ENCODE assay signal across 8 cellular contexts in genomic region chr12:1594295-1595025, GRCh38. TPM values are rescaled to one million over a fixed set of nuclear protein-coding genes. Genes with fewer than 3 reads are reported as not detected.
DNase-seq lines count a peak whose midpoint lies in the region; ATAC-seq and TF ChIP-seq lines count a peak whose summit lies in the region.

FBXL14 (minus strand) TSS chr12:1594581; CDS start chr12:1594066, 515 bp downstream.

- H3K36me3 ChIP-seq in colonic mucosa: no peaks in the 10 kb centered on the region

- peak within 1 kb of the TSS; percentile 99 for H3K4me3 Mint-ChIP-seq in activated CD4-positive, alpha-beta T cell treated with anti-CD3 and anti-CD28 coated beads, Interleukin-2, amount 10 ng/mL, durations not matched to agents 24 days and 14 days

- peak within 1 kb of the TSS; percentile 89 to 92 for H3K9ac ChIP-seq in colonic mucosa (ENCODE audit: low read depth in 2 of 2, low read length in 2 of 2)

- no peaks in the 10 kb centered on the region for H3K9me3 ChIP-seq in colonic mucosa

- DNase-seq in AG09309 (ENCODE audit: low read depth) (no peak), NCI-H510A treated with DMSO at 0.1 percent for 48 hours (lab: John Stamatoyannopoulos, UW) (peak; percentile 80), colonic mucosa (peak; percentile 92), left lobe of liver (ENCODE audit: low spot score) (peak; percentile 92)
- peak; percentile 97 for DNase-seq in activated CD4-positive, alpha-beta T cell treated with anti-CD3 and anti-CD28 coated beads, Interleukin-2, amount 10 ng/mL, durations not matched to agents 24 days and 14 days
- peak; percentile 89 to 91 for DNase-seq in stimulated activated CD4-positive, alpha-beta T cell treated with anti-CD3 and anti-CD28 coated beads, Interleukin-2, amount 100 ng/mL, for 24 hours

- no peak for TF ChIP-seq CTCF in AG09309 (IDR thresholded peaks at IDR 0.05; ENCODE audit: control insufficient read depth, insufficient read depth, low read depth, low read length, missing control alignments)
- TF ChIP-seq CTCF in colonic mucosa (IDR thresholded peaks at IDR 0.05): no peak

- peaks cover 21% of the 10 kb centered on the region for H3K36me3 Mint-ChIP-seq in activated CD4-positive, alpha-beta T cell treated with anti-CD3 and anti-CD28 coated beads, Interleukin-2, amount 10 ng/mL, durations not matched to agents 24 days and 14 days (ENCODE audit: low read depth)

- peak; percentile 51 for ATAC-seq in GM19043 (IDR thresholded peaks at IDR 0.05; ENCODE audit: low read depth, unreplicated experiment)
- peak; percentile 59 for ATAC-seq in HG03342 (IDR thresholded peaks at IDR 0.05; ENCODE audit: unreplicated experiment)
- peak; percentile 80 for ATAC-seq in left lobe of liver

- intact Hi-C loops in activated CD4-positive, alpha-beta T cell treated with anti-CD3 and anti-CD28 coated beads, Interleukin-2, amount 10 ng/mL, durations not matched to agents 24 days and 14 days (cut with micrococcal nuclease): loop anchor here (2.0 to 10.0 kb wide), 5 partner anchors 96 to 967 kb away; partner anchors contain the start of genes ADIPOR2 and ERC1
- intact Hi-C loops in colonic mucosa (cut with DNase I): no loop called here

- no peaks in the 10 kb centered on the region for H3K27me3 Mint-ChIP-seq in activated CD4-positive, alpha-beta T cell treated with anti-CD3 and anti-CD28 coated beads, Interleukin-2, amount 10 ng/mL, durations not matched to agents 24 days and 14 days

- H3K27ac ChIP-seq in colonic mucosa: peak within 1 kb of the TSS; percentile 94

- H3K27me3 ChIP-seq in colonic mucosa: no peaks in the 10 kb centered on the region

- peaks cover 40% of the 10 kb centered on the region for H3K4me1 Mint-ChIP-seq in activated CD4-positive, alpha-beta T cell treated with anti-CD3 and anti-CD28 coated beads, Interleukin-2, amount 10 ng/mL, durations not matched to agents 24 days and 14 days

- H3K4me3 ChIP-seq in AG09309 (ENCODE audit: control insufficient read depth, low read depth, low read length): peak within 1 kb of the TSS; percentile 72
- H3K4me3 ChIP-seq in colonic mucosa: peak within 1 kb of the TSS; percentile 57

- H3K27ac Mint-ChIP-seq in activated CD4-positive, alpha-beta T cell treated with anti-CD3 and anti-CD28 coated beads, Interleukin-2, amount 10 ng/mL, durations not matched to agents 24 days and 14 days: peak within 1 kb of the TSS; percentile 96

- H3K4me1 ChIP-seq in colonic mucosa: peaks cover 3% of the 10 kb centered on the region

- H3K9me3 Mint-ChIP-seq in activated CD4-positive, alpha-beta T cell treated with anti-CD3 and anti-CD28 coated beads, Interleukin-2, amount 10 ng/mL, durations not matched to agents 24 days and 14 days: peaks cover 4% of the 10 kb centered on the region

RNA-seq across cellular contexts. Expression of gene FBXL14, which starts in this region (rescaled TPM):
- 17.4 and 18.8 TPM in 2 replicates for total RNA-seq in activated CD4-positive, alpha-beta T cell treated with anti-CD3 and anti-CD28 coated beads, Interleukin-2, amount 10 ng/mL, durations not matched to agents 24 days and 14 days
- total RNA-seq in colonic mucosa (10 to 100 TPM; 32.3 to 37.4 TPM), left lobe of liver (7.3 TPM)
